ENCODE assay signal across 8 cellular contexts in genomic region chr11:110797453-110797852, GRCh38.
DNase-seq lines count a peak whose midpoint lies in the region; ATAC-seq, FAIRE-seq and TF ChIP-seq lines count a peak whose summit lies in the region.

No MANE protein-coding gene starts in this region.

- CTCF ChIA-PET in H1 (lab: Charles Lee; ENCODE audit: partially characterized antibody), result no interaction called here

- no peak overlapping the region for H2BK120ac ChIP-seq in H1 (replicated peaks; ENCODE audit: low read depth, low read length)

- 0 out of 2 replicates have a peak overlapping the region, but pooled peaks have one; percentile 60 for H2BK12ac ChIP-seq in H1 (ENCODE audit: low read depth, low read length)

- H2BK15ac ChIP-seq in H1 (ENCODE audit: low read length), result no peak overlapping the region

- 91% methylated on average over 3 of the region's 3 CpGs; no CpG with 5 or more reads in 1 of the 2 experiments for WGBS in H1 (ENCODE audit: extremely low coverage in 1 of 2, insufficient coverage in 1 of 2, insufficient read length in 1 of 2, insufficient replicate concordance in 2 of 2, low coverage in 1 of 2, low lambda C conversion rate in 2 of 2, missing lambda C conversion rate in 1 of 2), 2 experiments

- no peak overlapping the region for H4K91ac ChIP-seq in H1 (replicated peaks; ENCODE audit: insufficient read length, low read length)

- in situ Hi-C loops in GM13976 (cut with MboI; ENCODE audit: low sequenced_read_pairs, unreplicated experiment), result no loop called here

- no peak overlapping the region for H3K23ac ChIP-seq in H1 (ENCODE audit: insufficient read length)

- ATAC-seq in GM21390 (IDR thresholded peaks at IDR 0.05; ENCODE audit: unreplicated experiment) (peak; percentile 85), HG03442 (IDR thresholded peaks at IDR 0.05; ENCODE audit: unreplicated experiment) (peak; percentile 90)

- no peaks in the 10 kb centered on the region for H3K23me2 ChIP-seq in H1 (ENCODE audit: low read depth, low read length)

- no peak overlapping the region for H2AK5ac ChIP-seq in H1 (ENCODE audit: low read depth, low read length)

- no peak for TF ChIP-seq POLR2A in H1 (IDR thresholded peaks at IDR 0.05; ENCODE audit: control extremely low read depth in 1 of 2, low read depth in 2 of 2, low read length in 2 of 2)

- no peak overlapping the region for H2BK5ac ChIP-seq in H1 (ENCODE audit: low read depth, low read length)

- FAIRE-seq in H1 (lab: Jason Lieb, UNC), result no peak

- H3K36me3 ChIP-seq in H1 (ENCODE audit: control insufficient read depth in 2 of 4, insufficient read depth in 4 of 4, low read length in 3 of 4), result no peaks in the 10 kb centered on the region

- H3K4me3 ChIP-seq in H1 (ENCODE audit: extremely low read depth in 1 of 4, insufficient read depth in 2 of 4, low read depth in 3 of 4, low read length in 4 of 4), result no peak overlapping the region

- POLR2A ChIA-PET in H1 (lab: Charles Lee; ENCODE audit: partially characterized antibody), result no interaction called here

- no peak overlapping the region for H3K9ac ChIP-seq in H1 (replicated peaks in 1 of 4; ENCODE audit: extremely low read depth in 1 of 4, low read depth in 3 of 4, low read length in 3 of 4)

- H4K5ac ChIP-seq in H1 (ENCODE audit: insufficient read length, low read depth, low read length), result no peak overlapping the region

- H3K4me2 ChIP-seq in H1 (ENCODE audit: insufficient read depth in 1 of 2, low read depth in 2 of 2, low read length in 2 of 2), result no peak overlapping the region

- H3K18ac ChIP-seq in H1 (ENCODE audit: extremely low read depth, low read length), result 0 out of 2 replicates have a peak overlapping the region, but pooled peaks have one; percentile 27

- no peaks in the 10 kb centered on the region for H3K79me1 ChIP-seq in H1 (ENCODE audit: low read depth, low read length)

- no peak overlapping the region for H3K27ac ChIP-seq in H1 (ENCODE audit: low read depth, low read length)

- no peaks in the 10 kb centered on the region for H3K27me3 ChIP-seq in H1 (replicated peaks in 1 of 4; ENCODE audit: control insufficient read depth in 3 of 4, extremely low read depth in 1 of 4, insufficient read depth in 3 of 4, low read length in 3 of 4)

- TF ChIP-seq RAD21 in H1 (IDR thresholded peaks at IDR 0.05 in 1 of 2, conservative IDR thresholded peaks at IDR 0.05 in 1 of 2; ENCODE audit: low read depth in 2 of 2, low read length in 2 of 2), result no peak

- TF ChIP-seq EP300 in H1 (IDR thresholded peaks at IDR 0.05; ENCODE audit: borderline replicate concordance in 1 of 2, low read depth in 2 of 2, low read length in 2 of 2), result no peak

- DNase-seq in GM13976 (ENCODE audit: low spot score), result peak; percentile 55
- no peak for DNase-seq in H1 (ENCODE audit: low read depth in 1 of 2, low spot score in 2 of 2)
- no peak for DNase-seq in stimulated activated CD4-positive, alpha-beta T cell treated with anti-CD3 and anti-CD28 coated beads, Interleukin-4, amount 100 ng/mL, for 4 hours
- DNase-seq in OCI-M2 (lab: John Stamatoyannopoulos, UW; ENCODE audit: unreplicated experiment), result no peak
- no peak for DNase-seq in activated gamma-delta T cell (lab: John Stamatoyannopoulos, UW)
- DNase-seq in glomerular visceral epithelial cell (ENCODE audit: extremely low spot score), result no peak

- no peak overlapping the region for H3K14ac ChIP-seq in H1 (ENCODE audit: insufficient read length)

- H3K4me1 ChIP-seq in H1 (replicated peaks in 1 of 4; ENCODE audit: control insufficient read depth in 3 of 4, insufficient read depth in 4 of 4, low read length in 3 of 4), result peaks cover 0 to 3% (median 1%) of the 10 kb centered on the region in 4 experiments; a peak in 1 of 7 replicates

- TF ChIP-seq CTCF in GM13976 (IDR thresholded peaks at IDR 0.05; ENCODE audit: borderline replicate concordance, control extremely low read depth, extremely low read depth, insufficient read depth, missing control alignments) (no peak), H1 (IDR thresholded peaks at IDR 0.05; ENCODE audit: control extremely low read depth in 1 of 3, insufficient read depth in 1 of 3, low read depth in 1 of 3, low read length in 3 of 3) (no peak)

- H3K4ac ChIP-seq in H1 (replicated peaks; ENCODE audit: insufficient read length, low read depth, low read length), result no peak overlapping the region

- no peak overlapping the region for H2AFZ ChIP-seq in H1 (ENCODE audit: low read length)

- no peaks in the 10 kb centered on the region for H4K20me1 ChIP-seq in H1 (replicated peaks in 1 of 2; ENCODE audit: control insufficient read depth in 1 of 2, insufficient read depth in 2 of 2, low read length in 2 of 2)

- no peak overlapping the region for H3K56ac ChIP-seq in H1 (replicated peaks; ENCODE audit: insufficient read length, low read depth, low read length)

- H2BK20ac ChIP-seq in H1 (ENCODE audit: low read length), result no peak overlapping the region

- no peaks in the 10 kb centered on the region for H3K79me2 ChIP-seq in H1 (ENCODE audit: control insufficient read depth in 1 of 2, insufficient read depth in 2 of 2, low read length in 2 of 2)

- no peaks in the 10 kb centered on the region for H3K9me3 ChIP-seq in H1 (ENCODE audit: insufficient read depth in 2 of 2, low read depth in 1 of 2, low read length in 1 of 2)

- H4K8ac ChIP-seq in H1 (ENCODE audit: extremely low read depth, insufficient read depth, low read length), result no peak overlapping the region

TF ChIP-seq in H1, 55 proteins besides CTCF, POLR2A, EP300 and RAD21:
- TF ChIP-seq PHF8 (conservative IDR thresholded peaks at IDR 0.05; ENCODE audit: low read depth, low read length) (no peak), HDAC6 (IDR thresholded peaks at IDR 0.05; ENCODE audit: low read depth, low read length) (no peak), CBX8 (IDR thresholded peaks at IDR 0.05; ENCODE audit: borderline replicate concordance, low read depth, low read length) (no peak), TAF1 (IDR thresholded peaks at IDR 0.05; ENCODE audit: low read depth, low read length) (no peak), KDM4A (IDR thresholded peaks at IDR 0.05; ENCODE audit: low read depth, low read length, severe bottlenecking) (no peak), E2F6 (IDR thresholded peaks at IDR 0.05) (no peak), EZH2 (IDR thresholded peaks at IDR 0.05; ENCODE audit: low read depth, low read length, severe bottlenecking) (no peak), SIN3A (conservative IDR thresholded peaks at IDR 0.05 in 1 of 2, IDR thresholded peaks at IDR 0.05 in 1 of 2; ENCODE audit: low read depth in 1 of 2, low read length in 2 of 2) (no peak), CHD2 (IDR thresholded peaks at IDR 0.05; ENCODE audit: low read length) (no peak), CEBPB (IDR thresholded peaks at IDR 0.05; ENCODE audit: low read depth, low read length) (no peak), TAF7 (optimal IDR thresholded peaks at IDR 0.05; ENCODE audit: borderline replicate concordance, low read depth, low read length) (no peak), POU5F1 (IDR thresholded peaks at IDR 0.05; ENCODE audit: low read depth, low read length) (no peak)
